22 cellular contexts compared by ENCODE assay signal in genomic region chrX:55201930-55202579, GRCh38. TPM values are rescaled to one million over a fixed set of nuclear protein-coding genes. Genes with fewer than 3 reads are reported as not detected.
A peak's percentile ranks its signal among the peaks of the same experiment; 100 is the strongest.
DNase-seq lines count a peak whose midpoint lies in the region; ATAC-seq, FAIRE-seq and TF ChIP-seq lines count a peak whose summit lies in the region.
"Had no signal": no experiment of that assay in that cellular context is flagged by ENCODE, and none has a peak within 500 bp of the region (broad histone marks: within the 10 kb centered on the region; RNA-seq: fewer than 3 reads in every experiment).

No MANE protein-coding gene starts in this region.

- H3K4me1 ChIP-seq in liver (ENCODE audit: control insufficient read depth in 4 of 4, insufficient read depth in 4 of 4, low read length in 3 of 4) (peaks cover 5 to 19% (median 16%) of the 10 kb centered on the region in 4 donors), HepG2 (ENCODE audit: insufficient read depth, low read length) (no peaks in the 10 kb centered on the region), right lobe of liver (peaks cover 0 to 13% (median 0%) of the 10 kb centered on the region in 4 donors)
- H3K4me1 ChIP-seq: A549 had no signal

- no peak overlapping the region for H3K4me3 ChIP-seq in liver (ENCODE audit: low read depth in 1 of 3, low read length in 3 of 3)
- no peak overlapping the region for H3K4me3 ChIP-seq in HepG2 (replicated peaks in 1 of 3; ENCODE audit: insufficient read depth in 1 of 3, low read depth in 2 of 3, low read length in 3 of 3)
- H3K4me3 ChIP-seq in right lobe of liver: no peak overlapping the region
- H3K4me3 ChIP-seq: A549 had no signal

- H3K79me2 ChIP-seq in HepG2 (ENCODE audit: insufficient read depth, low read length): no peaks in the 10 kb centered on the region

- TF ChIP-seq RAD21 in liver (IDR thresholded peaks at IDR 0.05): peak in 1 of 2 donors; percentile 25
- no peak for TF ChIP-seq RAD21 in HepG2 (CRISPR knock-in tag; IDR thresholded peaks at IDR 0.05)

- H3K36me3 ChIP-seq in liver (ENCODE audit: control insufficient read depth in 4 of 4, insufficient read depth in 3 of 4, low read depth in 1 of 4, low read length in 3 of 4) (no peaks in the 10 kb centered on the region), HepG2 (replicated peaks in 1 of 2; ENCODE audit: control insufficient read depth in 1 of 2, insufficient read depth in 2 of 2, low read length in 2 of 2) (no peaks in the 10 kb centered on the region), right lobe of liver (no peaks in the 10 kb centered on the region)

- H3K4me2 ChIP-seq in HepG2 (ENCODE audit: low read depth, low read length): no peak overlapping the region
- H3K4me2 ChIP-seq: A549, SK-N-SH had no signal

- no peak overlapping the region for H3K27ac ChIP-seq in liver (ENCODE audit: low read depth in 1 of 2, low read length in 2 of 2)
- H3K27ac ChIP-seq in HepG2 (ENCODE audit: extremely low read length, insufficient read depth, low read length): no peak overlapping the region
- no peak overlapping the region for H3K27ac ChIP-seq in right lobe of liver
- H3K27ac ChIP-seq: A549 had no signal

- ATAC-seq in HepG2: no peak
- peak; percentile 82 for ATAC-seq in esophagus mucosa
- ATAC-seq in right lobe of liver: peak; percentile 66 to 83 (median 81)
- no peak for ATAC-seq in GM18861 (IDR thresholded peaks at IDR 0.05; ENCODE audit: unreplicated experiment)
- no peak for ATAC-seq in GM19455 (IDR thresholded peaks at IDR 0.05; ENCODE audit: unreplicated experiment)
- ATAC-seq in activated CD4-positive, CD25-positive, alpha-beta regulatory T cell treated with anti-CD3 and anti-CD28 coated beads, Interleukin-2, amount 50 U/mL, for 24 hours: no peak
- ATAC-seq: A549 had no signal

- TF ChIP-seq EP300 in HepG2 (IDR thresholded peaks at IDR 0.05; ENCODE audit: low read depth in 2 of 2, low read length in 2 of 2) (no peak), HepG2 (CRISPR knock-in tag; IDR thresholded peaks at IDR 0.05; ENCODE audit: borderline replicate concordance) (no peak)

- TF ChIP-seq CTCF in liver (IDR thresholded peaks at IDR 0.05; ENCODE audit: low read depth, low read length, missing input control): no peak
- no peak for TF ChIP-seq CTCF in HepG2 (CRISPR knock-in tag; IDR thresholded peaks at IDR 0.05)
- TF ChIP-seq CTCF in right lobe of liver (IDR thresholded peaks at IDR 0.05): no peak

- no peaks in the 10 kb centered on the region for H3K9me3 ChIP-seq in liver (ENCODE audit: control insufficient read depth in 4 of 4, low read length in 3 of 4)
- H3K9me3 ChIP-seq in HepG2 (ENCODE audit: low read length): no peaks in the 10 kb centered on the region
- H3K9me3 ChIP-seq in right lobe of liver: no peaks in the 10 kb centered on the region
- H3K9me3 ChIP-seq: A549 had no signal

- CTCF ChIA-PET in HepG2 (lab: Yijun Ruan, JAX; ENCODE audit: low intra/inter-chr PET ratio, low total read pairs): no interaction called here

- 18% methylated on average over 3 of the region's 3 CpGs for WGBS in liver
- 92% methylated on average over 1 of the region's 3 CpGs for WGBS in HepG2 (ENCODE audit: low lambda C conversion rate)
- 21% methylated on average over 3 of the region's 3 CpGs for WGBS in right lobe of liver (ENCODE audit: insufficient coverage, low coverage, low lambda C conversion rate, missing lambda C conversion rate)

- DNase-seq in HepG2 (ENCODE audit: low spot score): no peak
- DNase-seq in right lobe of liver: peak in 1 of 3 donors; percentile 46
- DNase-seq in GM03348 (ENCODE audit: low spot score): no peak
- DNase-seq: CD4-positive, alpha-beta T cell; DND-41; H7; IMR-90; Kasumi-1; NCI-H146; NCI-H2081 treated with DMSO at 0.1 percent for 48 hours; NCI-H2227 treated with DMSO at 0.1 percent for 48 hours; NCI-H524 treated with DMSO at 0.1 percent for 48 hours; NK-92 treated with Interleukin-12 subunit alpha and Interleukin-12 subunit beta, amount 100 ng/mL, for 24 hours; OCI-M1; SK-N-SH had no signal

- intact Hi-C loops in HepG2 (cut with micrococcal nuclease; ENCODE audit: unreplicated experiment) (no loop called here), right lobe of liver (cut with DNase I) (no loop called here)

- no peaks in the 10 kb centered on the region for H4K20me1 ChIP-seq in HepG2 (ENCODE audit: insufficient read depth, low read length)

- H3K27me3 ChIP-seq in liver (ENCODE audit: control insufficient read depth in 4 of 4, insufficient read depth in 4 of 4, low read length in 3 of 4): no peaks in the 10 kb centered on the region
- H3K27me3 ChIP-seq in HepG2 (ENCODE audit: control insufficient read depth in 1 of 2, insufficient read depth in 2 of 2, low read length in 2 of 2): no peaks in the 10 kb centered on the region
- peaks cover 0 to 5% of the 10 kb centered on the region in 2 donors for H3K27me3 ChIP-seq in right lobe of liver

- POLR2A ChIA-PET in HepG2 (lab: Yijun Ruan, JAX): no interaction called here

- FAIRE-seq in HepG2 (lab: Jason Lieb, UNC): no peak
- FAIRE-seq: A549, D721Med had no signal

- in situ Hi-C loops in HepG2 (cut with HindIII; ENCODE audit: extremely low pct_ligation_motif_present, low pct_unique_long_range_greater_than_20kb): no loop called here

- no peak overlapping the region for H2AFZ ChIP-seq in HepG2 (ENCODE audit: low read length)

- no peak overlapping the region for H3K9ac ChIP-seq in liver (ENCODE audit: low read depth in 1 of 2, low read length in 2 of 2)
- H3K9ac ChIP-seq in HepG2 (ENCODE audit: insufficient read depth, low read depth, low read length): no peak overlapping the region
- H3K9ac ChIP-seq: SK-N-SH had no signal

- no TSS peak for BruUV-seq in HepG2 (replicated peaks; lab: Mats Ljungman, UMichigan)

- TF ChIP-seq POLR2A in HepG2 (IDR thresholded peaks at IDR 0.05; ENCODE audit: insufficient read depth in 1 of 2, low read depth in 2 of 2, low read length in 2 of 2) (no peak), right lobe of liver (IDR thresholded peaks at IDR 0.05) (no peak)

TF ChIP-seq in liver, 16 proteins besides CTCF, POLR2A, EP300 and RAD21 (continues in another document):
- TF ChIP-seq HNF4G (IDR thresholded peaks at IDR 0.05) (peak; percentile 51), FOXA1 (IDR thresholded peaks at IDR 0.05) (no peak), RXRA (IDR thresholded peaks at IDR 0.05) (peak; percentile 31 to 65), JUND (IDR thresholded peaks at IDR 0.05) (peak; percentile 54 to 67), FOXA2 (IDR thresholded peaks at IDR 0.05) (no peak), EGR1 (IDR thresholded peaks at IDR 0.05; ENCODE audit: low read depth in 2 of 2) (no peak), HNF4A (conservative IDR thresholded peaks at IDR 0.05) (peak; percentile 80 to 89), ATF3 (IDR thresholded peaks at IDR 0.05) (peak; percentile 39)

TF ChIP-seq in HepG2, 621 proteins besides CTCF, POLR2A, EP300 and RAD21 (continues in another document):
- TF ChIP-seq SNAI1 (CRISPR knock-in tag; IDR thresholded peaks at IDR 0.05; ENCODE audit: borderline replicate concordance) (no peak), FLYWCH1 (CRISPR knock-in tag; IDR thresholded peaks at IDR 0.05) (no peak), ZNF460 (CRISPR knock-in tag; IDR thresholded peaks at IDR 0.05; ENCODE audit: borderline replicate concordance) (no peak), ZNF598 (CRISPR knock-in tag; IDR thresholded peaks at IDR 0.05; ENCODE audit: borderline replicate concordance) (no peak), ZNF256 (CRISPR knock-in tag; conservative IDR thresholded peaks at IDR 0.05) (no peak), ZNF335 (CRISPR knock-in tag; IDR thresholded peaks at IDR 0.05) (no peak), ZSCAN20 (CRISPR knock-in tag; IDR thresholded peaks at IDR 0.05; ENCODE audit: borderline replicate concordance) (no peak)
- TF ChIP-seq, protein P1, sequence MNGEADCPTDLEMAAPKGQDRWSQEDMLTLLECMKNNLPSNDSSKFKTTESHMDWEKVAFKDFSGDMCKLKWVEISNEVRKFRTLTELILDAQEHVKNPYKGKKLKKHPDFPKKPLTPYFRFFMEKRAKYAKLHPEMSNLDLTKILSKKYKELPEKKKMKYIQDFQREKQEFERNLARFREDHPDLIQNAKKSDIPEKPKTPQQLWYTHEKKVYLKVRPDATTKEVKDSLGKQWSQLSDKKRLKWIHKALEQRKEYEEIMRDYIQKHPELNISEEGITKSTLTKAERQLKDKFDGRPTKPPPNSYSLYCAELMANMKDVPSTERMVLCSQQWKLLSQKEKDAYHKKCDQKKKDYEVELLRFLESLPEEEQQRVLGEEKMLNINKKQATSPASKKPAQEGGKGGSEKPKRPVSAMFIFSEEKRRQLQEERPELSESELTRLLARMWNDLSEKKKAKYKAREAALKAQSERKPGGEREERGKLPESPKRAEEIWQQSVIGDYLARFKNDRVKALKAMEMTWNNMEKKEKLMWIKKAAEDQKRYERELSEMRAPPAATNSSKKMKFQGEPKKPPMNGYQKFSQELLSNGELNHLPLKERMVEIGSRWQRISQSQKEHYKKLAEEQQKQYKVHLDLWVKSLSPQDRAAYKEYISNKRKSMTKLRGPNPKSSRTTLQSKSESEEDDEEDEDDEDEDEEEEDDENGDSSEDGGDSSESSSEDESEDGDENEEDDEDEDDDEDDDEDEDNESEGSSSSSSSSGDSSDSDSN (CRISPR knock-in tag; IDR thresholded peaks at IDR 0.05): no peak

RNA-seq across cellular contexts. Expression of gene PAGE5, which starts 18.1 kb away (rescaled TPM):
- not detected for total RNA-seq in liver
- polyA plus RNA-seq in liver: under 1 TPM; 0.24 to 0.65 TPM
- not detected in 2 replicates for total RNA-seq in HepG2 (2016; rRNA removed; fragmentation: Illumina TruSeq; extraction: Trizol)
- total RNA-seq in HepG2 (2016; cell fraction: cytosol; rRNA removed; fragmentation: Illumina TruSeq; extraction: Trizol; ENCODE audit: low read depth): not detected in 2 replicates
- total RNA-seq in HepG2 (2016; cell fraction: insoluble cytoplasmic fraction; rRNA removed; fragmentation: Illumina TruSeq; extraction: Trizol): not detected in 2 replicates
- total RNA-seq in HepG2 (2016; cell fraction: membrane; rRNA removed; fragmentation: Illumina TruSeq; extraction: Trizol): not detected in 2 replicates
- total RNA-seq in HepG2 (2016; cell fraction: nucleus; rRNA removed; fragmentation: Illumina TruSeq; extraction: Trizol): not detected in 2 replicates
- not detected in 2 replicates for polyA plus RNA-seq in HepG2 (2011; rRNA removed)
- not detected in 2 replicates for polyA plus RNA-seq in HepG2 (2011; cell fraction: cytosol; rRNA removed)
- not detected in 2 replicates for polyA plus RNA-seq in HepG2 (2011; cell fraction: nucleus; rRNA removed)
- polyA plus RNA-seq in HepG2 (2012): not detected in 2 replicates
- not detected in 2 replicates for polyA plus RNA-seq in HepG2 (2016; cell fraction: cytosol; fragmentation: Illumina TruSeq; extraction: Trizol; ENCODE audit: low read depth)
- polyA plus RNA-seq in HepG2 (2016; cell fraction: insoluble cytoplasmic fraction; fragmentation: Illumina TruSeq; extraction: Trizol; ENCODE audit: low read depth): not detected in 2 replicates
- not detected in 2 replicates for polyA plus RNA-seq in HepG2 (2016; cell fraction: membrane; fragmentation: Illumina TruSeq; extraction: Trizol; ENCODE audit: low read depth)
- not detected in 2 replicates for polyA plus RNA-seq in HepG2 (2016; cell fraction: nucleus; fragmentation: Illumina TruSeq; extraction: Trizol; ENCODE audit: insufficient read depth, low read depth)
- polyA minus RNA-seq in HepG2 (2011; rRNA and poly(A)+ RNA removed; ENCODE audit: low replicate concordance): not detected in 2 replicates
- not detected in 2 replicates for polyA minus RNA-seq in HepG2 (2011; cell fraction: cytosol; rRNA and poly(A)+ RNA removed)
- polyA minus RNA-seq in HepG2 (2011; cell fraction: nucleus; rRNA and poly(A)+ RNA removed): not detected in 2 replicates
- total RNA-seq in esophagus mucosa: not detected
- total RNA-seq in right lobe of liver: under 1 TPM in 1 of 6 experiments, not detected in 5; 0.46 TPM
- total RNA-seq: CD4-positive, alpha-beta T cell; H7; IMR-90 had no signal
- polyA plus RNA-seq: A549, IMR-90 had no signal

Comparison
In these comparisons a context has a peak if more than half of its experiments do, and no peak if none do; other contexts are left out.
1. ATAC-seq: peak in esophagus mucosa (single experiment) and right lobe of liver (4 of 4); none in HepG2 (single experiment), GM18861 (single experiment), GM19455 (single experiment) and activated CD4-positive, CD25-positive, alpha-beta regulatory T cell treated with anti-CD3 and anti-CD28 coated beads, Interleukin-2, amount 50 U/mL, for 24 hours (0 of 2).